ENCODE assay signal across 2 cellular contexts in the genomic region with DNA sequence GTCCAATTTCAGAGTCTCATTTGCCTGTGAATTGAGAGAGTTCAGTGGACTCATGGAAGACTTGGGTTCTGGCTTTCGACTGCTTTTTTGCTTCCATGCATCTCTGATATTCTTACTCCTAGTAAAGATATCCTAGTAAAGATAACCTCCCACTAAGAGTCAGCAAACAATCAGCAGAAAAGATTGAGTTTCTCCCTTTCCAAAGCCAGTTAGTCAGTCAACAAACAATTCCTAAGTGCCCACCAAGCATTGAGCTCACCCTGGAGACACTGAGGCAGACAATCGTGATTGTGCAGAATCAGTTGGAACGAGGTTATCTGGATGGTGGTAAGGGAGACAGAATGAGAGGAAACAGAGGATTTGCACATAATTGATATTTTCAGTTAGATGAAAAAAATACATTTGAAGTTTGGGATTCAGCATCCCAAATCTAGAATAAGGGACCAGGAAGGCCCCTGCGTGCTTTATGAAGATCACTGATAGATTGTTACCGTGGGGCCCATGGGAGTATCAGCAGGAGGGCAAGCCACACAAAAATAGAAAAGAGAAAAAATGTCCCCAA.
TF ChIP-seq lines count a peak whose summit lies in the region.

No MANE protein-coding gene starts in this region.

TF ChIP-seq in HCT116, 20 proteins besides CTCF, POLR2A, EP300 and RAD21:
- TF ChIP-seq EZH2 (IDR thresholded peaks at IDR 0.05): no peak
- TF ChIP-seq SIN3A (IDR thresholded peaks at IDR 0.05; ENCODE audit: low read depth): no peak
- TF ChIP-seq, protein P1, sequence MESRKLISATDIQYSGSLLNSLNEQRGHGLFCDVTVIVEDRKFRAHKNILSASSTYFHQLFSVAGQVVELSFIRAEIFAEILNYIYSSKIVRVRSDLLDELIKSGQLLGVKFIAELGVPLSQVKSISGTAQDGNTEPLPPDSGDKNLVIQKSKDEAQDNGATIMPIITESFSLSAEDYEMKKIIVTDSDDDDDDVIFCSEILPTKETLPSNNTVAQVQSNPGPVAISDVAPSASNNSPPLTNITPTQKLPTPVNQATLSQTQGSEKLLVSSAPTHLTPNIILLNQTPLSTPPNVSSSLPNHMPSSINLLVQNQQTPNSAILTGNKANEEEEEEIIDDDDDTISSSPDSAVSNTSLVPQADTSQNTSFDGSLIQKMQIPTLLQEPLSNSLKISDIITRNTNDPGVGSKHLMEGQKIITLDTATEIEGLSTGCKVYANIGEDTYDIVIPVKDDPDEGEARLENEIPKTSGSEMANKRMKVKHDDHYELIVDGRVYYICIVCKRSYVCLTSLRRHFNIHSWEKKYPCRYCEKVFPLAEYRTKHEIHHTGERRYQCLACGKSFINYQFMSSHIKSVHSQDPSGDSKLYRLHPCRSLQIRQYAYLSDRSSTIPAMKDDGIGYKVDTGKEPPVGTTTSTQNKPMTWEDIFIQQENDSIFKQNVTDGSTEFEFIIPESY (IDR thresholded peaks at IDR 0.05; ENCODE audit: extremely low read depth, insufficient replicate concordance, low read length): no peak

TF ChIP-seq in liver, 16 proteins besides CTCF, POLR2A, EP300 and RAD21:
- no peak for TF ChIP-seq HNF4G (IDR thresholded peaks at IDR 0.05)
- TF ChIP-seq, protein P2, sequence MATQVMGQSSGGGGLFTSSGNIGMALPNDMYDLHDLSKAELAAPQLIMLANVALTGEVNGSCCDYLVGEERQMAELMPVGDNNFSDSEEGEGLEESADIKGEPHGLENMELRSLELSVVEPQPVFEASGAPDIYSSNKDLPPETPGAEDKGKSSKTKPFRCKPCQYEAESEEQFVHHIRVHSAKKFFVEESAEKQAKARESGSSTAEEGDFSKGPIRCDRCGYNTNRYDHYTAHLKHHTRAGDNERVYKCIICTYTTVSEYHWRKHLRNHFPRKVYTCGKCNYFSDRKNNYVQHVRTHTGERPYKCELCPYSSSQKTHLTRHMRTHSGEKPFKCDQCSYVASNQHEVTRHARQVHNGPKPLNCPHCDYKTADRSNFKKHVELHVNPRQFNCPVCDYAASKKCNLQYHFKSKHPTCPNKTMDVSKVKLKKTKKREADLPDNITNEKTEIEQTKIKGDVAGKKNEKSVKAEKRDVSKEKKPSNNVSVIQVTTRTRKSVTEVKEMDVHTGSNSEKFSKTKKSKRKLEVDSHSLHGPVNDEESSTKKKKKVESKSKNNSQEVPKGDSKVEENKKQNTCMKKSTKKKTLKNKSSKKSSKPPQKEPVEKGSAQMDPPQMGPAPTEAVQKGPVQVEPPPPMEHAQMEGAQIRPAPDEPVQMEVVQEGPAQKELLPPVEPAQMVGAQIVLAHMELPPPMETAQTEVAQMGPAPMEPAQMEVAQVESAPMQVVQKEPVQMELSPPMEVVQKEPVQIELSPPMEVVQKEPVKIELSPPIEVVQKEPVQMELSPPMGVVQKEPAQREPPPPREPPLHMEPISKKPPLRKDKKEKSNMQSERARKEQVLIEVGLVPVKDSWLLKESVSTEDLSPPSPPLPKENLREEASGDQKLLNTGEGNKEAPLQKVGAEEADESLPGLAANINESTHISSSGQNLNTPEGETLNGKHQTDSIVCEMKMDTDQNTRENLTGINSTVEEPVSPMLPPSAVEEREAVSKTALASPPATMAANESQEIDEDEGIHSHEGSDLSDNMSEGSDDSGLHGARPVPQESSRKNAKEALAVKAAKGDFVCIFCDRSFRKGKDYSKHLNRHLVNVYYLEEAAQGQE (IDR thresholded peaks at IDR 0.05): no peak
- no peak for TF ChIP-seq TAF1 (conservative IDR thresholded peaks at IDR 0.05)
- TF ChIP-seq HNF4A (conservative IDR thresholded peaks at IDR 0.05): no peak
- TF ChIP-seq FOXA2 (IDR thresholded peaks at IDR 0.05): no peak
- no peak for TF ChIP-seq EGR1 (IDR thresholded peaks at IDR 0.05; ENCODE audit: low read depth in 2 of 2)
- TF ChIP-seq NR2F2 (IDR thresholded peaks at IDR 0.05): no peak
- TF ChIP-seq, protein P3, sequence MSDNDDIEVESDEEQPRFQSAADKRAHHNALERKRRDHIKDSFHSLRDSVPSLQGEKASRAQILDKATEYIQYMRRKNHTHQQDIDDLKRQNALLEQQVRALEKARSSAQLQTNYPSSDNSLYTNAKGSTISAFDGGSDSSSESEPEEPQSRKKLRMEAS (IDR thresholded peaks at IDR 0.05): no peak
- TF ChIP-seq, protein P1 (IDR thresholded peaks at IDR 0.05): no peak
- no peak for TF ChIP-seq YY1 (IDR thresholded peaks at IDR 0.05)
- no peak for TF ChIP-seq JUND (IDR thresholded peaks at IDR 0.05)
- no peak for TF ChIP-seq FOXA1 (IDR thresholded peaks at IDR 0.05)
- TF ChIP-seq RXRA (IDR thresholded peaks at IDR 0.05): no peak
